1 cellular context compared by ENCODE assay signal in genomic region chr6:26358511-26358981, GRCh38.
A peak's percentile ranks its signal among the peaks of the same experiment; 100 is the strongest.
TF ChIP-seq lines count a peak whose summit lies in the region.

No MANE protein-coding gene starts in this region.

TF ChIP-seq in GM12878, 131 proteins besides CTCF, POLR2A, EP300 and RAD21 (continued from another document and continues in another):
- TF ChIP-seq CREM (IDR thresholded peaks at IDR 0.05; ENCODE audit: low read depth) = peak; percentile 46; the same call in 1 of the 2 replicates
- TF ChIP-seq, protein P1, sequence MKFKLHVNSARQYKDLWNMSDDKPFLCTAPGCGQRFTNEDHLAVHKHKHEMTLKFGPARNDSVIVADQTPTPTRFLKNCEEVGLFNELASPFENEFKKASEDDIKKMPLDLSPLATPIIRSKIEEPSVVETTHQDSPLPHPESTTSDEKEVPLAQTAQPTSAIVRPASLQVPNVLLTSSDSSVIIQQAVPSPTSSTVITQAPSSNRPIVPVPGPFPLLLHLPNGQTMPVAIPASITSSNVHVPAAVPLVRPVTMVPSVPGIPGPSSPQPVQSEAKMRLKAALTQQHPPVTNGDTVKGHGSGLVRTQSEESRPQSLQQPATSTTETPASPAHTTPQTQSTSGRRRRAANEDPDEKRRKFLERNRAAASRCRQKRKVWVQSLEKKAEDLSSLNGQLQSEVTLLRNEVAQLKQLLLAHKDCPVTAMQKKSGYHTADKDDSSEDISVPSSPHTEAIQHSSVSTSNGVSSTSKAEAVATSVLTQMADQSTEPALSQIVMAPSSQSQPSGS (IDR thresholded peaks at IDR 0.05; ENCODE audit: low read length) = peak; percentile 90
- TF ChIP-seq SP1 (IDR thresholded peaks at IDR 0.05; ENCODE audit: low read depth, low read length) = no peak
- no peak for TF ChIP-seq USF1 (IDR thresholded peaks at IDR 0.05; ENCODE audit: borderline replicate concordance, extremely low read length, insufficient read depth, low read depth, low read length)
- no peak for TF ChIP-seq HDAC6 (IDR thresholded peaks at IDR 0.05; ENCODE audit: unreplicated experiment)
- peak; percentile 87; the same call in 1 of the 2 replicates for TF ChIP-seq ASH2L (IDR thresholded peaks at IDR 0.05; ENCODE audit: borderline replicate concordance, low read depth)
- peak; percentile 97 for TF ChIP-seq POU2F2 (IDR thresholded peaks at IDR 0.05; ENCODE audit: borderline replicate concordance, low read depth, low read length)
- TF ChIP-seq, protein P2, sequence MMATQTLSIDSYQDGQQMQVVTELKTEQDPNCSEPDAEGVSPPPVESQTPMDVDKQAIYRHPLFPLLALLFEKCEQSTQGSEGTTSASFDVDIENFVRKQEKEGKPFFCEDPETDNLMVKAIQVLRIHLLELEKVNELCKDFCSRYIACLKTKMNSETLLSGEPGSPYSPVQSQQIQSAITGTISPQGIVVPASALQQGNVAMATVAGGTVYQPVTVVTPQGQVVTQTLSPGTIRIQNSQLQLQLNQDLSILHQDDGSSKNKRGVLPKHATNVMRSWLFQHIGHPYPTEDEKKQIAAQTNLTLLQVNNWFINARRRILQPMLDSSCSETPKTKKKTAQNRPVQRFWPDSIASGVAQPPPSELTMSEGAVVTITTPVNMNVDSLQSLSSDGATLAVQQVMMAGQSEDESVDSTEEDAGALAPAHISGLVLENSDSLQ (IDR thresholded peaks at IDR 0.05) = no peak
- TF ChIP-seq, protein P3, sequence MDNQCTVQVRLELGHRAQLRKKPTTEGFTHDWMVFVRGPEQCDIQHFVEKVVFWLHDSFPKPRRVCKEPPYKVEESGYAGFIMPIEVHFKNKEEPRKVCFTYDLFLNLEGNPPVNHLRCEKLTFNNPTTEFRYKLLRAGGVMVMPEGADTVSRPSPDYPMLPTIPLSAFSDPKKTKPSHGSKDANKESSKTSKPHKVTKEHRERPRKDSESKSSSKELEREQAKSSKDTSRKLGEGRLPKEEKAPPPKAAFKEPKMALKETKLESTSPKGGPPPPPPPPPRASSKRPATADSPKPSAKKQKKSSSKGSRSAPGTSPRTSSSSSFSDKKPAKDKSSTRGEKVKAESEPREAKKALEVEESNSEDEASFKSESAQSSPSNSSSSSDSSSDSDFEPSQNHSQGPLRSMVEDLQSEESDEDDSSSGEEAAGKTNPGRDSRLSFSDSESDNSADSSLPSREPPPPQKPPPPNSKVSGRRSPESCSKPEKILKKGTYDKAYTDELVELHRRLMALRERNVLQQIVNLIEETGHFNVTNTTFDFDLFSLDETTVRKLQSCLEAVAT (IDR thresholded peaks at IDR 0.05) = peak; percentile 74; the same call in 1 of the 2 replicates
- TF ChIP-seq LARP7 (IDR thresholded peaks at IDR 0.05) = no peak
- TF ChIP-seq CBX3 (IDR thresholded peaks at IDR 0.05; ENCODE audit: borderline replicate concordance, low read depth) = no peak
- peak; percentile 72 for TF ChIP-seq JUNB (IDR thresholded peaks at IDR 0.05)
- no peak for TF ChIP-seq PAX8 (IDR thresholded peaks at IDR 0.05)
- no peak for TF ChIP-seq ZNF592 (IDR thresholded peaks at IDR 0.05)
- no peak for TF ChIP-seq MYC (IDR thresholded peaks at IDR 0.05; ENCODE audit: insufficient read depth, insufficient read length, insufficient replicate concordance, low read length, severe bottlenecking)
- TF ChIP-seq SIN3A (IDR thresholded peaks at IDR 0.05; ENCODE audit: low read depth, low read length) = no peak
- no peak for TF ChIP-seq ZSCAN29 (IDR thresholded peaks at IDR 0.05)
- TF ChIP-seq, protein P4, sequence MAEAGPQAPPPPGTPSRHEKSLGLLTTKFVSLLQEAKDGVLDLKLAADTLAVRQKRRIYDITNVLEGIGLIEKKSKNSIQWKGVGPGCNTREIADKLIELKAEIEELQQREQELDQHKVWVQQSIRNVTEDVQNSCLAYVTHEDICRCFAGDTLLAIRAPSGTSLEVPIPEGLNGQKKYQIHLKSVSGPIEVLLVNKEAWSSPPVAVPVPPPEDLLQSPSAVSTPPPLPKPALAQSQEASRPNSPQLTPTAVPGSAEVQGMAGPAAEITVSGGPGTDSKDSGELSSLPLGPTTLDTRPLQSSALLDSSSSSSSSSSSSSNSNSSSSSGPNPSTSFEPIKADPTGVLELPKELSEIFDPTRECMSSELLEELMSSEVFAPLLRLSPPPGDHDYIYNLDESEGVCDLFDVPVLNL (IDR thresholded peaks at IDR 0.05; ENCODE audit: low read depth, low read length) = no peak
- TF ChIP-seq SMAD5 (IDR thresholded peaks at IDR 0.05; ENCODE audit: low read depth) = no peak
- no peak for TF ChIP-seq CHD4 (IDR thresholded peaks at IDR 0.05)
- no peak for TF ChIP-seq CEBPB (IDR thresholded peaks at IDR 0.05; ENCODE audit: borderline replicate concordance in 1 of 2, low read depth in 2 of 2, low read length in 2 of 2)
- no peak; the same call in none of the 2 replicates for TF ChIP-seq DPF2 (IDR thresholded peaks at IDR 0.05)
- TF ChIP-seq RELA (IDR thresholded peaks at IDR 0.05; ENCODE audit: borderline replicate concordance, partially characterized antibody) = no peak
- TF ChIP-seq YBX1 (IDR thresholded peaks at IDR 0.05) = no peak
- peak; percentile 50; the same call in 1 of the 2 replicates for TF ChIP-seq NBN (IDR thresholded peaks at IDR 0.05)
- no peak for TF ChIP-seq ZBTB4 (CRISPR knock-in tag; IDR thresholded peaks at IDR 0.05)
- no peak for TF ChIP-seq CEBPZ (IDR thresholded peaks at IDR 0.05; ENCODE audit: low read depth, low read length)
- TF ChIP-seq TAF1 (IDR thresholded peaks at IDR 0.05; ENCODE audit: borderline replicate concordance, low read depth, low read length) = no peak
- TF ChIP-seq SUZ12 (IDR thresholded peaks at IDR 0.05; ENCODE audit: unreplicated experiment) = no peak
- peak; percentile 78 for TF ChIP-seq ATF7 (IDR thresholded peaks at IDR 0.05; ENCODE audit: low read depth)
- no peak for TF ChIP-seq KLF5 (IDR thresholded peaks at IDR 0.05; ENCODE audit: partially characterized antibody)
- TF ChIP-seq SRF (IDR thresholded peaks at IDR 0.05; ENCODE audit: low read depth in 2 of 2, low read length in 2 of 2) = no peak
- TF ChIP-seq ZNF384 (IDR thresholded peaks at IDR 0.05; ENCODE audit: borderline replicate concordance, low read depth, low read length) = peak; percentile 96
- peak; percentile 90 for TF ChIP-seq NFIC (IDR thresholded peaks at IDR 0.05; ENCODE audit: low read depth, low read length)
- peak; percentile 63 for TF ChIP-seq RELB (IDR thresholded peaks at IDR 0.05; ENCODE audit: low read depth)
